8 cellular contexts compared by ENCODE assay signal in genomic region chr9:131276107-131276888, GRCh38. TPM values are rescaled to one million over a fixed set of nuclear protein-coding genes. Genes with fewer than 3 reads are reported as not detected.
DNase-seq lines count a peak whose midpoint lies in the region; ATAC-seq, FAIRE-seq and TF ChIP-seq lines count a peak whose summit lies in the region.

Gene FAM78A, minus strand, starts transcription at chr9:131276510. Its CDS starts 331 bp downstream, at chr9:131276179.

- H3K4me1 Mint-ChIP-seq in WTC11: peaks cover 23% of the 10 kb centered on the region
- peaks cover 8% of the 10 kb centered on the region for H3K4me1 Mint-ChIP-seq in nephron

- H3K27ac ChIP-seq in esophagus muscularis mucosa (replicated peaks in 1 of 4): peak within 1 kb of the TSS; percentile 58 to 72 (median 70)

- no peak for TF ChIP-seq CTCF in WTC11 (IDR thresholded peaks at IDR 0.05)
- TF ChIP-seq CTCF in esophagus muscularis mucosa (IDR thresholded peaks at IDR 0.05): no peak
- TF ChIP-seq CTCF in nephron (IDR thresholded peaks at IDR 0.05; ENCODE audit: unreplicated experiment in 3 of 3): no peak

- no peak for TF ChIP-seq EP300 in esophagus muscularis mucosa (IDR thresholded peaks at IDR 0.05)

- H3K9me3 ChIP-seq in esophagus muscularis mucosa: no peaks in the 10 kb centered on the region

- ATAC-seq in WTC11 (no peak), HG03159 (IDR thresholded peaks at IDR 0.05; ENCODE audit: unreplicated experiment) (no peak)

- H3K4me1 ChIP-seq in esophagus muscularis mucosa: peaks cover 29 to 41% (median 36%) of the 10 kb centered on the region in 4 donors

- FAIRE-seq in H54 (lab: Jason Lieb, UNC): no peak

- H3K4me3 Mint-ChIP-seq in WTC11: peak within 1 kb of the TSS; percentile 67
- H3K4me3 Mint-ChIP-seq in nephron: peak within 1 kb of the TSS; percentile 72 to 87 (median 84)

- H3K4me3 ChIP-seq in esophagus muscularis mucosa: peak within 1 kb of the TSS; percentile 72 to 81 (median 77)

- H3K36me3 Mint-ChIP-seq in WTC11: no peaks in the 10 kb centered on the region; the same call in 1 of the 2 replicates
- no peaks in the 10 kb centered on the region for H3K36me3 Mint-ChIP-seq in nephron (ENCODE audit: low read depth)

- H3K27me3 ChIP-seq in esophagus muscularis mucosa: peaks cover 0 to 49% (median 0%) of the 10 kb centered on the region in 4 donors

- H3K27ac Mint-ChIP-seq in WTC11: no peak within 1 kb of the TSS
- H3K27ac Mint-ChIP-seq in nephron: no peak within 1 kb of the TSS

- POLR2A ChIA-PET in WTC11 (lab: Charles Lee): interaction anchor here (1.5 kb wide), 1 partner anchor 14 kb away, joined by 3 read pairs; the partner anchor contains the start of gene PLPP7

- H3K9me3 Mint-ChIP-seq in WTC11 (no peaks in the 10 kb centered on the region), nephron (no peaks in the 10 kb centered on the region)

- CTCF ChIA-PET in WTC11 (lab: Charles Lee): interaction anchor here (1.9 to 7.8 kb wide), 3 partner anchors 13 to 59 kb away, joined by 7 to 57 read pairs (median 10); partner anchors contain the start of gene PLPP7

- H3K36me3 ChIP-seq in esophagus muscularis mucosa: no peaks in the 10 kb centered on the region

- H3K27me3 Mint-ChIP-seq in WTC11 (ENCODE audit: low read depth) (peaks cover 19% of the 10 kb centered on the region), nephron (ENCODE audit: low read depth) (peaks cover 55% of the 10 kb centered on the region)

- 16% methylated on average over 35 of the region's 75 CpGs for WGBS in esophagus muscularis mucosa

- peak; percentile 47 for DNase-seq in AG20443 (ENCODE audit: low spot score)
- peak; percentile 25 for DNase-seq in HK-2 (ENCODE audit: unreplicated experiment)
- peak; percentile 51 for DNase-seq in WTC11 (ENCODE audit: low spot score)
- no peak for DNase-seq in esophagus muscularis mucosa (ENCODE audit: extremely low spot score)
- DNase-seq in COLO829 (ENCODE audit: low spot score): no peak
- no peak for DNase-seq in H54 (ENCODE audit: insufficient read length, low spot score)

- intact Hi-C loops in esophagus muscularis mucosa (cut with DNase I): no loop called here

- TF ChIP-seq POLR2A in esophagus muscularis mucosa (IDR thresholded peaks at IDR 0.05; ENCODE audit: low read depth): no peak
- TF ChIP-seq POLR2A in H54 (IDR thresholded peaks at IDR 0.05; ENCODE audit: low read depth, low read length): no peak

TF ChIP-seq in WTC11, 78 proteins besides CTCF, POLR2A, EP300 and RAD21:
- TF ChIP-seq ZNF416 (CRISPR knock-in tag; IDR thresholded peaks at IDR 0.05) (no peak), ZNF263 (CRISPR knock-in tag; IDR thresholded peaks at IDR 0.05; ENCODE audit: low read depth) (peak; percentile 7; the same call in 1 of the 2 replicates), ZNF121 (CRISPR knock-in tag; IDR thresholded peaks at IDR 0.05) (no peak), ESRRA (CRISPR knock-in tag; IDR thresholded peaks at IDR 0.05; ENCODE audit: borderline replicate concordance) (0 out of 2 replicates have a peak, but pooled peaks have one; percentile 27)
- TF ChIP-seq, protein P1, sequence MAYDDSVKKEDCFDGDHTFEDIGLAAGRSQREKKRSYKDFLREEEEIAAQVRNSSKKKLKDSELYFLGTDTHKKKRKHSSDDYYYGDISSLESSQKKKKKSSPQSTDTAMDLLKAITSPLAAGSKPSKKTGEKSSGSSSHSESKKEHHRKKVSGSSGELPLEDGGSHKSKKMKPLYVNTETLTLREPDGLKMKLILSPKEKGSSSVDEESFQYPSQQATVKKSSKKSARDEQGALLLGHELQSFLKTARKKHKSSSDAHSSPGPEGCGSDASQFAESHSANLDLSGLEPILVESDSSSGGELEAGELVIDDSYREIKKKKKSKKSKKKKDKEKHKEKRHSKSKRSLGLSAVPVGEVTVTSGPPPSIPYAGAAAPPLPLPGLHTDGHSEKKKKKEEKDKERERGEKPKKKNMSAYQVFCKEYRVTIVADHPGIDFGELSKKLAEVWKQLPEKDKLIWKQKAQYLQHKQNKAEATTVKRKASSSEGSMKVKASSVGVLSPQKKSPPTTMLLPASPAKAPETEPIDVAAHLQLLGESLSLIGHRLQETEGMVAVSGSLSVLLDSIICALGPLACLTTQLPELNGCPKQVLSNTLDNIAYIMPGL (CRISPR knock-in tag; IDR thresholded peaks at IDR 0.05): 0 out of 2 replicates have a peak, but pooled peaks have one; percentile 44

RNA-seq across cellular contexts. Expression of gene FAM78A, which starts in this region (rescaled TPM):
- total RNA-seq in WTC11 (2021): 3.0 to 3.5 TPM (median 3.4 TPM) in 3 replicates
- total RNA-seq in esophagus muscularis mucosa: 1 to 10 TPM; 1.7 to 4.0 (median 3.3) TPM

Comparison
In these comparisons a context has a peak if more than half of its experiments do, and no peak if none do; other contexts are left out.
1. DNase-seq: peak in AG20443 (single experiment), HK-2 (single experiment) and WTC11 (single experiment); none in esophagus muscularis mucosa (single experiment), COLO829 (single experiment) and H54 (single experiment).